8 cellular contexts compared by ENCODE assay signal in genomic region chr4:159487284-159487747, GRCh38.
DNase-seq lines count a peak whose midpoint lies in the region; ATAC-seq and TF ChIP-seq lines count a peak whose summit lies in the region.

No MANE protein-coding gene starts in this region.

- H3F3A ChIP-seq in MM.1S (ENCODE audit: insufficient read depth, low read length): no peaks in the 10 kb centered on the region

- peak overlapping the region; percentile 50; the same call in 1 of the 2 replicates for H3K4me2 ChIP-seq in MM.1S (ENCODE audit: low read depth, low read length)

- H3K4me1 ChIP-seq in MM.1S (ENCODE audit: low read length) (no peaks in the 10 kb centered on the region), lung (ENCODE audit: control insufficient read depth in 2 of 2, insufficient read depth in 2 of 2, low read length in 2 of 2) (no peaks in the 10 kb centered on the region), transverse colon (peaks cover 0 to 6% (median 1%) of the 10 kb centered on the region in 4 donors)

- no peak overlapping the region for H3K9ac ChIP-seq in MM.1S (ENCODE audit: low read length)

- H2AFZ ChIP-seq in MM.1S (ENCODE audit: low read length): peak overlapping the region; percentile 50

- H3K9me3 ChIP-seq in MM.1S (replicated peaks; ENCODE audit: insufficient read depth, low read length) (no peaks in the 10 kb centered on the region), lung (ENCODE audit: control insufficient read depth in 2 of 2, insufficient read depth in 1 of 2, low read length in 1 of 2) (peaks cover 0 to 3% of the 10 kb centered on the region in 2 donors), transverse colon (no peaks in the 10 kb centered on the region)

- no peaks in the 10 kb centered on the region for H3K36me3 ChIP-seq in MM.1S (replicated peaks; ENCODE audit: insufficient read depth, low read length)
- no peaks in the 10 kb centered on the region for H3K36me3 ChIP-seq in lung (ENCODE audit: control insufficient read depth in 2 of 2, insufficient read depth in 2 of 2, low read length in 2 of 2)
- no peaks in the 10 kb centered on the region for H3K36me3 ChIP-seq in transverse colon

- intact Hi-C loops in dorsolateral prefrontal cortex (cut with DNase I): no loop called here
- intact Hi-C loops in transverse colon (cut with DNase I; ENCODE audit: low total_unique reads): no loop called here

- peak; percentile 90 for ATAC-seq in HG02571 (IDR thresholded peaks at IDR 0.05; ENCODE audit: unreplicated experiment)
- ATAC-seq in lung (ENCODE audit: insufficient read depth, low FRiP score): peak; percentile 70

- H4K20me1 ChIP-seq in MM.1S (ENCODE audit: insufficient read depth, low read length): no peaks in the 10 kb centered on the region

- no peak for TF ChIP-seq POLR2A in transverse colon (IDR thresholded peaks at IDR 0.05)

- TF ChIP-seq CTCF in AG09309 (IDR thresholded peaks at IDR 0.05; ENCODE audit: control insufficient read depth, insufficient read depth, low read depth, low read length, missing control alignments) (peak; percentile 74), GM12874 (IDR thresholded peaks at IDR 0.05; ENCODE audit: insufficient read depth, low read depth, low read length) (peak; percentile 72), MM.1S (IDR thresholded peaks at IDR 0.05; ENCODE audit: low read length) (peak; percentile 85), dorsolateral prefrontal cortex (IDR thresholded peaks at IDR 0.05 in 54 of 56, conservative IDR thresholded peaks at IDR 0.05 in 2 of 56; ENCODE audit: low read depth in 1 of 56, partially characterized antibody in 56 of 56) (peak; percentile 60 to 96 (median 82)), lung (IDR thresholded peaks at IDR 0.05; ENCODE audit: control extremely low read depth, extremely low read depth) (peak; percentile 41), transverse colon (IDR thresholded peaks at IDR 0.05) (peak; percentile 57 to 73 (median 70))

- DNase-seq in AG09309 (ENCODE audit: low read depth) (peak; percentile 53), MM.1S (peak; percentile 68), SKM-1 (lab: John Stamatoyannopoulos, UW; ENCODE audit: unreplicated experiment) (peak; percentile 33), dorsolateral prefrontal cortex (peak in 7 of 10 donors; percentile 34 to 73 (median 52)), lung (ENCODE audit: low spot score) (no peak), transverse colon (peak; percentile 20)

- TF ChIP-seq EP300 in transverse colon (IDR thresholded peaks at IDR 0.05; ENCODE audit: low read depth): no peak

- no peaks in the 10 kb centered on the region for H3K9me2 ChIP-seq in MM.1S (replicated peaks; ENCODE audit: insufficient read depth, low read length)

- no peak overlapping the region for H3K27ac ChIP-seq in MM.1S (ENCODE audit: low read length)
- no peak overlapping the region for H3K27ac ChIP-seq in dorsolateral prefrontal cortex
- H3K27ac ChIP-seq in lung (ENCODE audit: low read depth in 1 of 2, low read length in 1 of 2): no peak overlapping the region
- no peak overlapping the region for H3K27ac ChIP-seq in transverse colon

- H3K27me3 ChIP-seq in MM.1S (replicated peaks; ENCODE audit: insufficient read depth, low read length) (no peaks in the 10 kb centered on the region), dorsolateral prefrontal cortex (peaks cover 0 to 12% (median 0%) of the 10 kb centered on the region in 45 donors), lung (ENCODE audit: control insufficient read depth, insufficient read depth) (no peaks in the 10 kb centered on the region), transverse colon (peaks cover 11% of the 10 kb centered on the region)

- in situ Hi-C loops in transverse colon (cut with MboI; ENCODE audit: low pct_ligation_motif_present in 1 of 4, low pct_unique_long_range_greater_than_20kb in 1 of 4, low sequenced_read_pairs in 3 of 4): no loop called here

- H3K4me3 ChIP-seq in AG09309 (ENCODE audit: control insufficient read depth, low read depth, low read length): no peak overlapping the region
- H3K4me3 ChIP-seq in MM.1S (ENCODE audit: low read length): peak overlapping the region; percentile 14; the same call in 1 of the 2 replicates
- H3K4me3 ChIP-seq in dorsolateral prefrontal cortex: peak overlapping the region in 19 of 59 donors; percentile 3 to 43 (median 18)
- H3K4me3 ChIP-seq in lung: no peak overlapping the region
- no peak overlapping the region for H3K4me3 ChIP-seq in transverse colon

- H3K79me2 ChIP-seq in MM.1S (ENCODE audit: low read length): no peaks in the 10 kb centered on the region

- WGBS in lung, 2 donors: 8 to 12% methylated on average over 8 of the region's 8 CpGs
- 10 to 18% methylated on average over 3 to 8 of the region's 8 CpGs for WGBS in transverse colon (ENCODE audit: low coverage in 1 of 2), 2 donors
